ENCODE assay signal across 23 cellular contexts in the genomic region with DNA sequence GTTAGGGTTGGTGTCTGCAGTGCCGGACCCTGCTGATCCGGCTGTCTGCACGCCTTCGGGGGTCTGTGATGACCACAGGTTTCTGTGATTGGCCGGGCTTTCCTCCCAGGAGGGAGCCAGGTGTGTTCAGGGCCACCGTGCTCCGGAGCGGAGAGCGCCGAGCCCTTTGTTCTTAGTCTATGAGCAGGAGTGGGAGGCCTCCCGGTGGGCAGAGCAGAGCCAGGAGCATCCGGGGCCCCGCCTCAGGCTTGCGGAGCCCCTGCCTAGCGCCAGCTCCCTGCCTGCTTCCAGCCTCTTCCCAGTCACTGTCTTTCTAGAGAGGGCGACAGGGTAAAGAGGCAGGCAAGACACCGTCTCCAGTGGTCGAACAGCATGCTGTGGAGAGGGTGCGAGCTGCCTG.
"Had no signal": no experiment of that assay in that cellular context is flagged by ENCODE, and none has a peak within 500 bp of the region (broad histone marks: within the 10 kb centered on the region; RNA-seq: fewer than 3 reads in every experiment).

No MANE protein-coding gene starts in this region.

- H3K4me3 ChIP-seq: coronary artery, neural progenitor cell, ovary, psoas muscle, sigmoid colon, stomach, thyroid gland, vagina had no signal

- H3K27me3 Mint-ChIP-seq: naive thymus-derived CD4-positive, alpha-beta T cell had no signal

- H3K9me3 ChIP-seq: ovary, psoas muscle, sigmoid colon, stomach, thyroid gland, vagina had no signal

- H3K4me3 Mint-ChIP-seq: naive thymus-derived CD4-positive, alpha-beta T cell; nephron; neural progenitor cell; stimulated activated effector memory CD8-positive, alpha-beta T cell treated with anti-CD3 and anti-CD28 coated beads, Interleukin-12 subunit alpha, Interleukin-12 subunit beta, amount 100 ng/mL, for 72 hours had no signal

- H3K27me3 ChIP-seq: neural progenitor cell, ovary, sigmoid colon, stomach, thyroid gland, vagina had no signal

- H3K9me3 Mint-ChIP-seq: naive thymus-derived CD4-positive, alpha-beta T cell; nephron; neural progenitor cell; stimulated activated effector memory CD8-positive, alpha-beta T cell treated with anti-CD3 and anti-CD28 coated beads, Interleukin-12 subunit alpha, Interleukin-12 subunit beta, amount 100 ng/mL, for 72 hours had no signal

- H3K36me3 ChIP-seq: neural progenitor cell, ovary, thyroid gland, vagina had no signal

- H3K36me3 Mint-ChIP-seq: neural progenitor cell had no signal

- H2AFZ ChIP-seq: neural progenitor cell had no signal

- H3K27ac ChIP-seq: coronary artery, neural progenitor cell, ovary, psoas muscle, sigmoid colon, stomach, thyroid gland, vagina had no signal

- ATAC-seq: left lobe of liver; naive thymus-derived CD4-positive, alpha-beta T cell; psoas muscle; right cardiac atrium; stimulated activated effector memory CD8-positive, alpha-beta T cell treated with anti-CD3 and anti-CD28 coated beads, Interleukin-12 subunit alpha, Interleukin-12 subunit beta, amount 100 ng/mL, for 72 hours had no signal

- DNase-seq: dermis blood vessel endothelial cell; hypothalamus; kidney; mesendoderm; midbrain; naive thymus-derived CD4-positive, alpha-beta T cell; nucleus accumbens; ovary; psoas muscle; sigmoid colon; stimulated activated CD4-positive, alpha-beta T cell treated with anti-CD3 and anti-CD28 coated beads, Interleukin-2, amount 100 ng/mL, for 24 hours; stimulated activated CD4-positive, alpha-beta T cell treated with anti-CD3 and anti-CD28 coated beads, Interleukin-4, amount 100 ng/mL, for 24 hours; stimulated activated naive CD4-positive, alpha-beta T cell treated with Interleukin-2 at 50 U/mL for 16 hours; stomach; thyroid gland; trophoblast cell had no signal

- H3K9ac ChIP-seq: neural progenitor cell had no signal

- H3K27ac Mint-ChIP-seq: nephron had no signal

- H3K4me2 ChIP-seq: neural progenitor cell had no signal

- H3K4me1 ChIP-seq: psoas muscle, thyroid gland had no signal
